8 cellular contexts compared by ENCODE assay signal in the genomic region with DNA sequence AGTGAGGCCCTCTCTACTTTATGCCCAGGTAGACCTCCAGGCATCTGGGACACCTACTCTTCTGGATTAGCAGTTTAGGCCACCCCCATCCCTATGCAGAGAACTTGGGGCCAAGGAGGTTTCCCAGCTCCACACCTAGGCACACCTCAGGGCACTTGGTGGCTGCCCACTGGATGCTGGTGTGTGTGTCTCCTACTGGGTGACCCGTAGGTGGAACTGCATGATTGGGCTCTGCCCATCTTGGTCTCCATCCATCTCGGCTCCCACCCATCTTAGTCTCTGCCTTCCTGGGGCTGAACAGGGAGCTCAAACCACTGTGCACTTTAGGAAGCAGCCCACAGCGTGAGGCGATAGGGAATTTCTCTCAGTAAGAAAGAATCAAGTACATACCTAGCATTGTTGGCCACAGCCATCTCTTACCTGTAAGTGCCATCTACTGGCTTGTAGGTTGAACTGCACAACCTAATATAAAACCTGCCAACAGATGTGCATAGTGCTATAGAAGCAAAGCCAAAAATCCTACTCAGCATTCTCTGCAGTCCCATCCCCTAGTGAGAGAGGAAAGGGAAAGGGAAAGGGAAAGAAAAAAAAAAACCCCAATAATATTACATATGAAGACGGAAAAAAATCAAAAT.
DNase-seq lines count a peak whose midpoint lies in the region; ATAC-seq and TF ChIP-seq lines count a peak whose summit lies in the region.

No MANE protein-coding gene starts in this region.

- peaks cover 0 to 7% (median 4%) of the 10 kb centered on the region in 7 donors for H3K9me3 Mint-ChIP-seq in CD14-positive monocyte

- H3K27ac Mint-ChIP-seq in CD14-positive monocyte: no peak overlapping the region

- no peaks in the 10 kb centered on the region for H3K36me3 Mint-ChIP-seq in CD14-positive monocyte

- peak; percentile 3 for TF ChIP-seq CTCF in CD14-positive monocyte (IDR thresholded peaks at IDR 0.05)

- H3K4me3 Mint-ChIP-seq in CD14-positive monocyte: no peak overlapping the region

- ATAC-seq in GM18909 (IDR thresholded peaks at IDR 0.05; ENCODE audit: poor library complexity, unreplicated experiment): peak; percentile 84
- peak; percentile 49 for ATAC-seq in HG03432 (IDR thresholded peaks at IDR 0.05; ENCODE audit: unreplicated experiment)

- DNase-seq in CD14-positive monocyte (ENCODE audit: low spot score) (no peak), RPMI8226 (peak; percentile 27), inferior parietal cortex (ENCODE audit: extremely low spot score) (peak; percentile 5), germinal center (ENCODE audit: low spot score) (no peak), hypothalamus (lab: John Stamatoyannopoulos, UW) (no peak)
- no peak for DNase-seq in activated T-cell treated with anti-CD3 and anti-CD28 coated beads, Interleukin-2, amount 50 U/mL, for 1 hour

- H3K27me3 Mint-ChIP-seq in CD14-positive monocyte (ENCODE audit: low read depth in 3 of 3): peaks cover 0 to 6% (median 3%) of the 10 kb centered on the region in 3 donors

- H3K4me1 Mint-ChIP-seq in CD14-positive monocyte: no peaks in the 10 kb centered on the region

- intact Hi-C loops in CD14-positive monocyte (cut with micrococcal nuclease): no loop called here

Comparison
In these comparisons a context has a peak if more than half of its experiments do, and no peak if none do; other contexts are left out.
1. DNase-seq: peak in RPMI8226 (single experiment) and inferior parietal cortex (single experiment); none in CD14-positive monocyte (single experiment), germinal center (single experiment), hypothalamus (0 of 51) and activated T-cell treated with anti-CD3 and anti-CD28 coated beads, Interleukin-2, amount 50 U/mL, for 1 hour (single experiment).